9 cellular contexts compared by ENCODE assay signal in genomic region chr12:122366685-122367475, GRCh38. TPM values are rescaled to one million over a fixed set of nuclear protein-coding genes. Genes with fewer than 3 reads are reported as not detected.
DNase-seq lines count a peak whose midpoint lies in the region; ATAC-seq and TF ChIP-seq lines count a peak whose summit lies in the region.
"Had no signal": no experiment of that assay in that cellular context is flagged by ENCODE, and none has a peak within 500 bp of the region (broad histone marks: within the 10 kb centered on the region; RNA-seq: fewer than 3 reads in every experiment).

No MANE protein-coding gene starts in this region.

- peaks cover 12% of the 10 kb centered on the region for H3K4me1 Mint-ChIP-seq in CD8-positive, alpha-beta T cell (ENCODE audit: low read depth)

- H3F3A ChIP-seq in GM23248 (ENCODE audit: insufficient read depth) = peaks cover 34% of the 10 kb centered on the region

- CTCF ChIA-PET in CD8-positive, alpha-beta T cell (lab: Charles Lee) = interaction anchor here (1.3 kb wide), 1 partner anchor 11 kb away, joined by 5 read pairs; no protein-coding TSS in a partner anchor

- H4K20me1 ChIP-seq in GM23248 (ENCODE audit: insufficient read depth) = no peaks in the 10 kb centered on the region

- peaks cover 44% of the 10 kb centered on the region for H3K36me3 Mint-ChIP-seq in CD8-positive, alpha-beta T cell

- no peaks in the 10 kb centered on the region for H3K9me2 ChIP-seq in GM23248 (ENCODE audit: insufficient read depth)

- 1 to 2% methylated on average over 3 of the region's 3 CpGs for WGBS in GM23248 (ENCODE audit: low coverage in 1 of 2, low lambda C conversion rate in 2 of 2, missing lambda C conversion rate in 2 of 2), 2 experiments

- H3K27ac ChIP-seq in GM23248 (peak overlapping the region; percentile 91), muscle layer of duodenum (ENCODE audit: low read length) (peak overlapping the region; percentile 35)
- no peak overlapping the region for H3K27ac ChIP-seq in CD8-positive, alpha-beta T cell (ENCODE audit: low read depth, low read length)
- H3K27ac ChIP-seq: neutrophil had no signal

- no peaks in the 10 kb centered on the region for H3K27me3 Mint-ChIP-seq in CD8-positive, alpha-beta T cell (ENCODE audit: low read depth)

- POLR2A ChIA-PET in CD8-positive, alpha-beta T cell (lab: Charles Lee) = no interaction called here

- H3K27me3 ChIP-seq in GM23248 (replicated peaks; ENCODE audit: insufficient read depth) = no peaks in the 10 kb centered on the region
- H3K27me3 ChIP-seq in muscle layer of duodenum (ENCODE audit: low read depth, low read length) = no peaks in the 10 kb centered on the region
- H3K27me3 ChIP-seq in CD8-positive, alpha-beta T cell (ENCODE audit: insufficient read depth, low read length) = no peaks in the 10 kb centered on the region
- H3K27me3 ChIP-seq: neutrophil had no signal

- no peak for ATAC-seq in GM21723 (IDR thresholded peaks at IDR 0.05; ENCODE audit: unreplicated experiment)
- no peak for ATAC-seq in HG02840 (IDR thresholded peaks at IDR 0.05; ENCODE audit: low FRiP score, unreplicated experiment)
- no peak for ATAC-seq in CD8-positive, alpha-beta T cell

- no peak overlapping the region for H3K27ac Mint-ChIP-seq in CD8-positive, alpha-beta T cell

- peak overlapping the region; percentile 61 for H3K9ac ChIP-seq in GM23248

- peaks cover 78% of the 10 kb centered on the region for H3K79me2 ChIP-seq in GM23248 (ENCODE audit: insufficient read depth)

- no peak for TF ChIP-seq CTCF in epithelial cell of esophagus (IDR thresholded peaks at IDR 0.05; ENCODE audit: insufficient read depth, low read depth, low read length, missing control alignments)
- TF ChIP-seq CTCF in CD8-positive, alpha-beta T cell (IDR thresholded peaks at IDR 0.05) = no peak

- H3K9me3 ChIP-seq in GM23248 (ENCODE audit: low read depth) (no peaks in the 10 kb centered on the region), muscle layer of duodenum (ENCODE audit: control insufficient read depth in 1 of 2, low read length in 2 of 2) (no peaks in the 10 kb centered on the region)
- H3K9me3 ChIP-seq in CD8-positive, alpha-beta T cell (ENCODE audit: low read length) = no peaks in the 10 kb centered on the region
- H3K9me3 ChIP-seq: neutrophil had no signal

- H3K4me3 ChIP-seq in GM23248 (peak overlapping the region; percentile 34), epithelial cell of esophagus (ENCODE audit: low read length) (no peak overlapping the region), muscle layer of duodenum (ENCODE audit: low read depth in 1 of 2, low read length in 2 of 2) (no peak overlapping the region)
- H3K4me3 ChIP-seq in CD8-positive, alpha-beta T cell (ENCODE audit: low read depth, low read length) = no peak overlapping the region

- H3K4me3 Mint-ChIP-seq in CD8-positive, alpha-beta T cell = no peak overlapping the region

- intact Hi-C loops in CD8-positive, alpha-beta T cell (cut with DNase I, micrococcal nuclease) = loop anchor here in 1 of 2 experiments (1.0 kb wide), 1 partner anchor 30 kb away; no protein-coding TSS in a partner anchor

- in situ Hi-C loops in GM23248 (cut with MboI) = no loop called here

- H3K36me3 ChIP-seq in GM23248 (ENCODE audit: low read depth) (peaks cover 6% of the 10 kb centered on the region; the same call in 1 of the 2 replicates), muscle layer of duodenum (ENCODE audit: control insufficient read depth in 1 of 2, insufficient read depth in 2 of 2, low read length in 2 of 2) (peaks cover 10 to 21% of the 10 kb centered on the region in 2 donors)
- H3K36me3 ChIP-seq in CD8-positive, alpha-beta T cell (ENCODE audit: insufficient read depth, low read length) = no peaks in the 10 kb centered on the region

- H3K4me2 ChIP-seq in GM23248 (ENCODE audit: unreplicated experiment) = peak overlapping the region; percentile 70

- no peaks in the 10 kb centered on the region for H3K9me3 Mint-ChIP-seq in CD8-positive, alpha-beta T cell

- no peak overlapping the region for H2AFZ ChIP-seq in GM23248

- DNase-seq in GM23248 (peak; percentile 98), NCI-H460 (ENCODE audit: extremely low read depth, low read depth) (peak; percentile 95), epithelial cell of esophagus (ENCODE audit: low read depth) (peak; percentile 94), Kasumi-1 (lab: John Stamatoyannopoulos, UW) (no peak)
- DNase-seq in CD8-positive, alpha-beta T cell = no peak

- H3K4me1 ChIP-seq in GM23248 (ENCODE audit: insufficient read depth) (peaks cover 41% of the 10 kb centered on the region), muscle layer of duodenum (ENCODE audit: control insufficient read depth in 1 of 2, insufficient read depth in 2 of 2, low read length in 2 of 2) (peaks cover 0 to 39% of the 10 kb centered on the region in 2 donors)
- H3K4me1 ChIP-seq in CD8-positive, alpha-beta T cell (ENCODE audit: insufficient read depth, low read length) = no peaks in the 10 kb centered on the region

RNA-seq across cellular contexts. Expression of gene CLIP1, which starts 55.6 kb away (rescaled TPM):
- total RNA-seq in GM23248 (2014; rRNA removed; shearing (Covaris generic)) = 52.5 and 61.7 TPM in 2 replicates
- polyA plus RNA-seq in GM23248 (2016; fragmentation: Nextera tagmentation; extraction: Ambion mirVana) = 74.5 and 77.8 TPM in 2 replicates
- 106 and 120 TPM in 2 replicates for total RNA-seq in NCI-H460 (2014; rRNA removed; shearing (Covaris generic))
- 82.6 and 118 TPM in 2 replicates for polyA plus RNA-seq in NCI-H460 (2014; cell fraction: nucleus; rRNA removed)
- total RNA-seq in CD8-positive, alpha-beta T cell = 10 to 100 TPM; 48.6 to 49.6 TPM

Comparison
In these comparisons a context has a peak if more than half of its experiments do, and no peak if none do; other contexts are left out.
1. DNase-seq: peak in GM23248 (single experiment), NCI-H460 (single experiment) and epithelial cell of esophagus (single experiment); none in Kasumi-1 (0 of 2) and CD8-positive, alpha-beta T cell (0 of 7).